8 cellular contexts compared by ENCODE assay signal in genomic region chr2:54455584-54456525, GRCh38. TPM values are rescaled to one million over a fixed set of nuclear protein-coding genes. Genes with fewer than 3 reads are reported as not detected.
A peak's percentile ranks its signal among the peaks of the same experiment; 100 is the strongest.
DNase-seq lines count a peak whose midpoint lies in the region; ATAC-seq and TF ChIP-seq lines count a peak whose summit lies in the region.

TSS of gene SPTBN1 (plus strand) at chr2:54456327. CDS start at chr2:54526419, 70,092 bp downstream.

- TF ChIP-seq CTCF in HL-60 (IDR thresholded peaks at IDR 0.05; ENCODE audit: insufficient read depth, low read length) (no peak), PC-9 (conservative IDR thresholded peaks at IDR 0.05) (no peak), omental fat pad (IDR thresholded peaks at IDR 0.05) (no peak)

- H3K9me2 ChIP-seq in PC-9 (ENCODE audit: insufficient read depth), result no peaks in the 10 kb centered on the region

- H3K4me1 ChIP-seq in PC-9 (replicated peaks; ENCODE audit: insufficient read depth), result peaks cover 28% of the 10 kb centered on the region

- H3K27me3 ChIP-seq in HL-60 (ENCODE audit: insufficient read depth, poor library complexity, severe bottlenecking), result peaks cover 43% of the 10 kb centered on the region
- no peaks in the 10 kb centered on the region; the same call in 1 of the 2 replicates for H3K27me3 ChIP-seq in PC-9 (ENCODE audit: insufficient read depth, low read depth)

- H3K36me3 ChIP-seq in PC-9 (ENCODE audit: low read depth), result no peaks in the 10 kb centered on the region

- peak; percentile 16 for DNase-seq in activated naive CD4-positive, alpha-beta T cell treated with Interleukin-2 at 50 U/mL for 16 hours
- no peak for DNase-seq in activated naive CD4-positive, alpha-beta T cell (lab: John Stamatoyannopoulos, UW)
- DNase-seq in HL-60 (ENCODE audit: low read depth in 1 of 2, low spot score in 1 of 2), result peak in 1 of 2 experiments; percentile 13
- peak; percentile 45 to 86 for DNase-seq in PC-9
- DNase-seq in amygdala (lab: John Stamatoyannopoulos, UW), result peak in 55 of 56 donors; percentile 62 to 97 (median 92)
- peak; percentile 94 for DNase-seq in cardiac septum (ENCODE audit: low spot score)
- DNase-seq in omental fat pad (ENCODE audit: low spot score), result peak; percentile 28

- H3K79me2 ChIP-seq in PC-9 (ENCODE audit: low read depth), result no peaks in the 10 kb centered on the region

- ATAC-seq in omental fat pad (ENCODE audit: low FRiP score) (peak; percentile 89), GM18858 (IDR thresholded peaks at IDR 0.05; ENCODE audit: unreplicated experiment) (no peak)

- no TSS peak for BruUV-seq in PC-9 (replicated peaks; lab: Mats Ljungman, UMichigan)

- no peaks in the 10 kb centered on the region for H4K20me1 ChIP-seq in PC-9 (ENCODE audit: insufficient read depth)

- CTCF ChIA-PET in PC-9 (lab: Charles Lee), result no interaction called here

- H3K9me3 ChIP-seq in PC-9 (ENCODE audit: insufficient read depth, low read depth), result no peaks in the 10 kb centered on the region

- no peak within 1 kb of the TSS for H3K27ac ChIP-seq in HL-60 (replicated peaks)
- no peak within 1 kb of the TSS for H3K27ac ChIP-seq in PC-9

- H3F3A ChIP-seq in PC-9 (ENCODE audit: insufficient read depth, low read depth), result peaks cover 16% of the 10 kb centered on the region

- H3K4me3 ChIP-seq in HL-60 (replicated peaks; ENCODE audit: insufficient read depth, low read length), result peak within 1 kb of the TSS; percentile 49
- peak within 1 kb of the TSS; percentile 68 for H3K4me3 ChIP-seq in PC-9

- peak within 1 kb of the TSS; percentile 97 for H3K4me2 ChIP-seq in PC-9

- POLR2A ChIA-PET in PC-9 (lab: Charles Lee; ENCODE audit: unreplicated experiment), result no interaction called here

- peak within 1 kb of the TSS; percentile 97 for H2AFZ ChIP-seq in PC-9

- intact Hi-C loops in PC-9 (cut with micrococcal nuclease; ENCODE audit: unreplicated experiment), result loop anchor here (1.0 to 10.0 kb wide), 6 partner anchors 26 to 341 kb away; partner anchors contain the start of gene ACYP2
- intact Hi-C loops in cardiac septum (cut with DNase I), result loop anchor here (2.0 to 5.0 kb wide), 7 partner anchors 15 to 341 kb away; partner anchors contain the start of gene ACYP2

RNA-seq across cellular contexts. Expression of gene SPTBN1, which starts in this region (rescaled TPM):
- total RNA-seq in PC-9 (2021) (234 and 262 TPM in 2 replicates), cardiac septum (554 TPM), omental fat pad (1,000 to 10,000 TPM in 2 of 4 donors, 100 to 1,000 TPM in 2; 681 to 1,046 (median 964) TPM)

Comparison
In these comparisons a context has a peak if more than half of its experiments do, and no peak if none do; other contexts are left out.
1. DNase-seq: peak in activated naive CD4-positive, alpha-beta T cell treated with Interleukin-2 at 50 U/mL for 16 hours (single experiment), PC-9 (2 of 2), amygdala (55 of 56), cardiac septum (single experiment) and omental fat pad (single experiment); none in activated naive CD4-positive, alpha-beta T cell (0 of 4).